ENCODE assay signal across 8 cellular contexts in the genomic region with DNA sequence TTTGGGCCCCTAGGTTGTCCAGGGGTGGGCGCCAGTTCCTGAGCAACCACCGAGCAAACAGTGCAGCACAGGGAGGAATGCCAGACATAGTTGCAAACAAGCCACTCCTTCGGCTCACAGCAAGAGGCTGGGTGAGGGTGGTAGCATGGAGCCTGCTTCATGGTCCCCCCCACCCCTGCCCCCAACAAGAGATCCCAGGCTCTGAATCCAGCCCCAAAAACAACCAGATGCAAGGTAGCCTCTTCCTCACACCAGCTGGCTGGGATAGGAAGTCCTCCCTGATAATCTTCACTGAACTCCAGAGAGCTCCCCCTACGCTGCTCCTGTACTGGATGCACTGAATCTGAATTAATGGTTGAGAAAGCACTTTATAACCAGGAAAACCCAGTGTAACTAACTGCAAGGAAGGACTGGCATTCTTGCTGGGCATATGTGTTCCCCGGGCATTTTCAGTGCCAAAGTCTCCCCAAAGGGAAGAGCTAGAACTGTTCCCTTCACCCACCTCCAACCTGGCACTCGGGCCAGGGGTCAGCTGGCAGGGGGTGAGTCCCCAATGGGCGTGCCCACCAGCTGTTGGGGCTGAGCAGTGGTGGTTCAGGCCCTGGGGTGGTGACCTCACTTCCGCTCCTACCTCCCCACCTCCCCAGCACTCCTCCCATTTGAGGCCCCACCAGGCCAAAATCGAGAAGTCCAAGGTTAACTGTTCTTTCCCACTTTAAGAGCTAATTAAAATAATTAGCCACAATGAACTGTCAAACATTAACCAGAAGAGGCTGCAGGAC. TPM values are rescaled to one million over a fixed set of nuclear protein-coding genes. Genes with fewer than 3 reads are reported as not detected.
DNase-seq lines count a peak whose midpoint lies in the region; ATAC-seq and TF ChIP-seq lines count a peak whose summit lies in the region.

No MANE protein-coding gene starts in this region.

- no peak for TF ChIP-seq CTCF in psoas muscle (IDR thresholded peaks at IDR 0.05)

- H3K4me3 ChIP-seq in psoas muscle = peak overlapping the region; percentile 61

- H3K4me1 ChIP-seq in psoas muscle = no peaks in the 10 kb centered on the region

- H3K36me3 ChIP-seq in psoas muscle (ENCODE audit: insufficient read depth in 1 of 2, low read depth in 1 of 2) = no peaks in the 10 kb centered on the region

- DNase-seq in DMS79 treated with DMSO at 0.1 percent for 48 hours (lab: John Stamatoyannopoulos, UW) (peak; percentile 1), DMS79 (lab: John Stamatoyannopoulos, UW) (no peak), HT1080 (ENCODE audit: low read depth) (peak; percentile 60), UCSD-AML1 (lab: John Stamatoyannopoulos, UW; ENCODE audit: unreplicated experiment) (peak; percentile 47), psoas muscle (peak; percentile 47 to 69), KG1 (lab: John Stamatoyannopoulos, UW) (no peak)

- WGBS in psoas muscle, 3 donors = 47 to 59% (median 54%) methylated on average over 8 to 9 of the region's 9 CpGs

- intact Hi-C loops in psoas muscle (cut with DNase I) = no loop called here

- peak; percentile 60 for ATAC-seq in GM21515 (IDR thresholded peaks at IDR 0.05; ENCODE audit: unreplicated experiment)
- ATAC-seq in esophagus mucosa = peak; percentile 37
- peak in 2 of 4 donors; percentile 40 to 51 for ATAC-seq in psoas muscle

- H3K27me3 ChIP-seq in psoas muscle (ENCODE audit: insufficient read depth in 3 of 3, low read length in 2 of 3) = peaks cover 0 to 9% (median 9%) of the 10 kb centered on the region in 3 donors

- no peak overlapping the region for H3K27ac ChIP-seq in psoas muscle

- H3K9me3 ChIP-seq in psoas muscle = no peaks in the 10 kb centered on the region

RNA-seq across cellular contexts. Expression of a gene that starts 1.5 kb away (rescaled TPM):
- total RNA-seq in HT1080 (2014; rRNA removed; shearing (Covaris generic)) = 13.1 and 18.2 TPM in 2 replicates
- 17.3 and 19.6 TPM in 2 replicates for polyA plus RNA-seq in HT1080 (2015; cell fraction: cytosol; rRNA removed)
- 11.3 and 12.7 TPM in 2 replicates for polyA plus RNA-seq in HT1080 (2015; cell fraction: nucleus; rRNA removed)
- total RNA-seq in esophagus mucosa (11.2 TPM), psoas muscle (1 to 10 TPM; 1.5 to 2.9 (median 2.2) TPM)
- polyA plus RNA-seq in psoas muscle = 1 to 10 TPM in 1 of 3 donors, under 1 TPM in 2; 0.55 to 1.2 (median 0.76) TPM

RNA-seq across cellular contexts. Expression of a gene that starts 56.8 kb away (rescaled TPM):
- 27.0 and 28.3 TPM in 2 replicates for total RNA-seq in HT1080 (2014; rRNA removed; shearing (Covaris generic))
- polyA plus RNA-seq in HT1080 (2015; cell fraction: cytosol; rRNA removed) = 26.7 and 30.8 TPM in 2 replicates
- 34.4 and 44.5 TPM in 2 replicates for polyA plus RNA-seq in HT1080 (2015; cell fraction: nucleus; rRNA removed)
- 21.9 TPM for total RNA-seq in esophagus mucosa
- total RNA-seq in psoas muscle = 10 to 100 TPM; 48.6 to 59.9 (median 53.1) TPM
- 10 to 100 TPM; 53.8 to 61.6 (median 59.5) TPM for polyA plus RNA-seq in psoas muscle

Comparison
In these comparisons a context has a peak if more than half of its experiments do, and no peak if none do; other contexts are left out.
1. DNase-seq: peak in DMS79 treated with DMSO at 0.1 percent for 48 hours (single experiment), HT1080 (single experiment), UCSD-AML1 (single experiment) and psoas muscle (2 of 2); none in DMS79 (single experiment) and KG1 (single experiment).